21 cellular contexts compared by ENCODE assay signal in genomic region chr1:33810571-33810970, GRCh38. TPM values are rescaled to one million over a fixed set of nuclear protein-coding genes. Genes with fewer than 3 reads are reported as not detected.
"Had no signal": no experiment of that assay in that cellular context is flagged by ENCODE, and none has a peak within 500 bp of the region (broad histone marks: within the 10 kb centered on the region; RNA-seq: fewer than 3 reads in every experiment).

No MANE protein-coding gene starts in this region.

- ATAC-seq: activated T-cell treated with anti-CD3 and anti-CD28 coated beads, Interleukin-2, amount 50 U/mL, for 4 hours; activated T-helper 17 cell treated with anti-CD3 and anti-CD28 coated beads, Interleukin-2, amount 50 U/mL, for 72 hours had no signal

- H3K27ac ChIP-seq: brain microvascular endothelial cell, epithelial cell of prostate had no signal

- H3K36me3 ChIP-seq: brain microvascular endothelial cell had no signal

- H3K27me3 ChIP-seq: brain microvascular endothelial cell had no signal

- DNase-seq: activated CD4-positive, alpha-beta memory T cell treated with anti-CD3 and anti-CD28 coated beads, Interleukin-2, amount 10 ng/mL, durations not matched to agents 7 days and 5 days; activated CD4-positive, alpha-beta T cell treated with anti-CD3 and anti-CD28 coated beads for 1 hour; activated CD4-positive, alpha-beta T cell treated with anti-CD3 and anti-CD28 coated beads for 4 hours; activated CD4-positive, alpha-beta T cell treated with anti-CD3 and anti-CD28 coated beads, Interleukin-2, amount 10 ng/mL, durations not matched to agents 7 days and 5 days; activated CD4-positive, alpha-beta T cell treated with anti-CD3 and anti-CD28 coated beads, Interleukin-2, amount 50 U/mL, for 4 hours; activated effector memory CD4-positive, alpha-beta T cell treated with Interleukin-2 at 50 U/mL for 16 hours; activated gamma-delta T cell treated with Interleukin-2 at 50 U/mL for 16 hours; activated naive CD4-positive, alpha-beta T cell treated with anti-CD3 and anti-CD28 coated beads, Interleukin-2, amount 50 U/mL, for 16 hours; activated naive CD4-positive, alpha-beta T cell treated with Interleukin-2 at 50 U/mL for 16 hours; activated T-cell treated with anti-CD3 and anti-CD28 coated beads, Interleukin-2, amount 50 U/mL, for 4 hours; amniotic stem cell; anterior cingulate cortex; brain microvascular endothelial cell; effector CD8-positive, alpha-beta T cell; foreskin fibroblast; T-helper 2 cell had no signal

RNA-seq across cellular contexts. Expression of gene HMGB4, which starts 53.3 kb away (rescaled TPM):
- polyA plus RNA-seq: adipose tissue, endothelial cell of umbilical vein, esophagus had no signal
